ENCODE assay signal across 9 cellular contexts in genomic region chr1:117657031-117657430, GRCh38. TPM values are rescaled to one million over a fixed set of nuclear protein-coding genes. Genes with fewer than 3 reads are reported as not detected.
DNase-seq lines count a peak whose midpoint lies in the region; ATAC-seq lines count a peak whose summit lies in the region.
"Had no signal": no experiment of that assay in that cellular context is flagged by ENCODE, and none has a peak within 500 bp of the region (broad histone marks: within the 10 kb centered on the region; RNA-seq: fewer than 3 reads in every experiment).

No MANE protein-coding gene starts in this region.

- no peak overlapping the region for H3K27ac Mint-ChIP-seq in activated naive CD8-positive, alpha-beta T cell
- H3K27ac Mint-ChIP-seq in activated naive CD8-positive, alpha-beta T cell treated with anti-CD3 and anti-CD28 coated beads for 36 hours: no peak overlapping the region
- H3K27ac Mint-ChIP-seq in stimulated activated effector memory CD8-positive, alpha-beta T cell treated with anti-CD3 and anti-CD28 coated beads, Interleukin-12 subunit alpha, Interleukin-12 subunit beta, amount 100 ng/mL, for 72 hours: no peak overlapping the region

- no peaks in the 10 kb centered on the region for H3K9me3 ChIP-seq in aorta (ENCODE audit: control insufficient read depth, low read length)

- no peak for DNase-seq in activated naive CD8-positive, alpha-beta T cell treated with anti-CD3 and anti-CD28 coated beads for 36 hours
- DNase-seq in T follicular helper cell (ENCODE audit: low read depth): peak; percentile 16
- peak; percentile 39 for DNase-seq in fibroblast of gingiva (ENCODE audit: low read depth)
- DNase-seq in stimulated activated effector memory CD8-positive, alpha-beta T cell treated with anti-CD3 and anti-CD28 coated beads, Interleukin-12 subunit alpha, Interleukin-12 subunit beta, amount 100 ng/mL, for 72 hours (ENCODE audit: low spot score in 2 of 2): peak in 1 of 2 donors; percentile 64
- no peak for DNase-seq in DMS153 (lab: John Stamatoyannopoulos, UW)
- no peak for DNase-seq in aorta
- DNase-seq: DMS 273 treated with DMSO at 0.1 percent for 48 hours had no signal

- H3K4me3 Mint-ChIP-seq in activated naive CD8-positive, alpha-beta T cell: peak overlapping the region; percentile 6
- H3K4me3 Mint-ChIP-seq in activated naive CD8-positive, alpha-beta T cell treated with anti-CD3 and anti-CD28 coated beads for 36 hours: no peak overlapping the region
- peak overlapping the region; percentile 73 for H3K4me3 Mint-ChIP-seq in stimulated activated effector memory CD8-positive, alpha-beta T cell treated with anti-CD3 and anti-CD28 coated beads, Interleukin-12 subunit alpha, Interleukin-12 subunit beta, amount 100 ng/mL, for 72 hours

- no peaks in the 10 kb centered on the region for H3K4me1 ChIP-seq in aorta (ENCODE audit: control insufficient read depth in 1 of 2, insufficient read depth in 2 of 2, low read length in 2 of 2)

- H3K4me3 ChIP-seq in aorta (ENCODE audit: low read length in 2 of 2): no peak overlapping the region

- no peaks in the 10 kb centered on the region for H3K27me3 ChIP-seq in aorta (ENCODE audit: control insufficient read depth in 1 of 2, insufficient read depth in 2 of 2, low read length in 1 of 2)

- peaks cover 94% of the 10 kb centered on the region for H3K4me1 Mint-ChIP-seq in activated naive CD8-positive, alpha-beta T cell (ENCODE audit: low read depth)
- peaks cover 91% of the 10 kb centered on the region for H3K4me1 Mint-ChIP-seq in activated naive CD8-positive, alpha-beta T cell treated with anti-CD3 and anti-CD28 coated beads for 36 hours
- peaks cover 96% of the 10 kb centered on the region for H3K4me1 Mint-ChIP-seq in stimulated activated effector memory CD8-positive, alpha-beta T cell treated with anti-CD3 and anti-CD28 coated beads, Interleukin-12 subunit alpha, Interleukin-12 subunit beta, amount 100 ng/mL, for 72 hours

- intact Hi-C loops in aorta (cut with DNase I): loop anchor here in 1 of 2 donors (5.0 kb wide), 1 partner anchor 45 kb away; no protein-coding TSS in a partner anchor

- H3K36me3 ChIP-seq in aorta (ENCODE audit: control insufficient read depth in 1 of 2, insufficient read depth in 2 of 2, low read length in 1 of 2): no peaks in the 10 kb centered on the region

- peaks cover 20% of the 10 kb centered on the region for H3K27me3 Mint-ChIP-seq in activated naive CD8-positive, alpha-beta T cell
- peaks cover 74% of the 10 kb centered on the region for H3K27me3 Mint-ChIP-seq in activated naive CD8-positive, alpha-beta T cell treated with anti-CD3 and anti-CD28 coated beads for 36 hours

- peaks cover 5% of the 10 kb centered on the region for H3K9me3 Mint-ChIP-seq in activated naive CD8-positive, alpha-beta T cell (ENCODE audit: low read depth)
- peaks cover under 1% of the 10 kb centered on the region for H3K9me3 Mint-ChIP-seq in activated naive CD8-positive, alpha-beta T cell treated with anti-CD3 and anti-CD28 coated beads for 36 hours
- H3K9me3 Mint-ChIP-seq in stimulated activated effector memory CD8-positive, alpha-beta T cell treated with anti-CD3 and anti-CD28 coated beads, Interleukin-12 subunit alpha, Interleukin-12 subunit beta, amount 100 ng/mL, for 72 hours: peaks cover 2% of the 10 kb centered on the region

- no peak overlapping the region for H3K27ac ChIP-seq in aorta (ENCODE audit: low read depth in 1 of 2, low read length in 2 of 2)

- peaks cover 2% of the 10 kb centered on the region for H3K36me3 Mint-ChIP-seq in activated naive CD8-positive, alpha-beta T cell
- H3K36me3 Mint-ChIP-seq in activated naive CD8-positive, alpha-beta T cell treated with anti-CD3 and anti-CD28 coated beads for 36 hours: peaks cover 9% of the 10 kb centered on the region
- H3K36me3 Mint-ChIP-seq in stimulated activated effector memory CD8-positive, alpha-beta T cell treated with anti-CD3 and anti-CD28 coated beads, Interleukin-12 subunit alpha, Interleukin-12 subunit beta, amount 100 ng/mL, for 72 hours: peaks cover 21% of the 10 kb centered on the region

- 19 to 26% methylated on average over 3 of the region's 3 CpGs for WGBS in aorta, 2 donors

- no peak for ATAC-seq in stimulated activated effector memory CD8-positive, alpha-beta T cell treated with anti-CD3 and anti-CD28 coated beads, Interleukin-12 subunit alpha, Interleukin-12 subunit beta, amount 100 ng/mL, for 72 hours
- ATAC-seq in aorta (ENCODE audit: low FRiP score) (no peak), GM18502 (IDR thresholded peaks at IDR 0.05; ENCODE audit: poor library complexity, unreplicated experiment) (no peak)

RNA-seq across cellular contexts. Expression of gene TENT5C, which starts 51.2 kb away (rescaled TPM):
- total RNA-seq in activated naive CD8-positive, alpha-beta T cell treated with anti-CD3 and anti-CD28 coated beads for 36 hours: 1 to 10 TPM; 4.2 TPM
- 10 to 100 TPM in 1 of 2 donors, 1 to 10 TPM in 1; 6.8 to 17.7 TPM for total RNA-seq in aorta
- polyA plus RNA-seq in aorta: 1 to 10 TPM; 1.0 to 1.4 TPM

Comparison
In these comparisons a context has a peak if more than half of its experiments do, and no peak if none do; other contexts are left out.
1. DNase-seq: peak in T follicular helper cell (single experiment) and fibroblast of gingiva (single experiment); none in activated naive CD8-positive, alpha-beta T cell treated with anti-CD3 and anti-CD28 coated beads for 36 hours (single experiment), DMS153 (single experiment) and aorta (0 of 2).